ENCODE assay signal across 8 cellular contexts in genomic region chr21:15221799-15222386, GRCh38.
DNase-seq lines count a peak whose midpoint lies in the region; ATAC-seq and TF ChIP-seq lines count a peak whose summit lies in the region.

No MANE protein-coding gene starts in this region.

- H3K27me3 Mint-ChIP-seq in CD8-positive, alpha-beta memory T cell = peaks cover 2 to 7% of the 10 kb centered on the region in 2 donors

- peak overlapping the region in 3 of 8 donors; percentile 31 to 80 (median 75) for H3K27ac Mint-ChIP-seq in CD8-positive, alpha-beta memory T cell

- H3K4me1 ChIP-seq in CD8-positive, alpha-beta memory T cell (ENCODE audit: insufficient read depth, low read length) = no peaks in the 10 kb centered on the region

- H3K27ac ChIP-seq in CD8-positive, alpha-beta memory T cell (ENCODE audit: low read depth, low read length) = no peak overlapping the region

- H3K4me1 Mint-ChIP-seq in CD8-positive, alpha-beta memory T cell = peaks cover 0 to 12% (median 9%) of the 10 kb centered on the region in 3 donors

- no peak overlapping the region for H3K4me3 ChIP-seq in AG10803 (ENCODE audit: low read length)
- H3K4me3 ChIP-seq in CD8-positive, alpha-beta memory T cell (ENCODE audit: low read length) = no peak overlapping the region

- ATAC-seq in HG03103 (IDR thresholded peaks at IDR 0.05; ENCODE audit: low read depth, unreplicated experiment) = peak; percentile 51
- no peak for ATAC-seq in GM18873 (IDR thresholded peaks at IDR 0.05; ENCODE audit: low FRiP score, unreplicated experiment)
- ATAC-seq in GM19395 (IDR thresholded peaks at IDR 0.05; ENCODE audit: unreplicated experiment) = no peak

- POLR2A ChIA-PET in CD8-positive, alpha-beta memory T cell (lab: Charles Lee) = no interaction called here

- CTCF ChIA-PET in CD8-positive, alpha-beta memory T cell (lab: Charles Lee) = no interaction called here

- no peak overlapping the region for H3K4me3 Mint-ChIP-seq in CD8-positive, alpha-beta memory T cell

- peak; percentile 32 for DNase-seq in AG10803 (ENCODE audit: low read depth)
- DNase-seq in UCSD-AML1 (lab: John Stamatoyannopoulos, UW; ENCODE audit: unreplicated experiment) = peak; percentile 47
- peak; percentile 86 for DNase-seq in iris pigment epithelial cell (ENCODE audit: low read depth)
- DNase-seq in CD8-positive, alpha-beta memory T cell = no peak
- DNase-seq in D341Med (ENCODE audit: low spot score) = no peak

- TF ChIP-seq CTCF in AG10803 (conservative IDR thresholded peaks at IDR 0.05; ENCODE audit: low read length) = no peak

- no peaks in the 10 kb centered on the region for H3K27me3 ChIP-seq in CD8-positive, alpha-beta memory T cell (ENCODE audit: insufficient read depth, low read length, poor library complexity, severe bottlenecking)

- no peaks in the 10 kb centered on the region for H3K9me3 ChIP-seq in CD8-positive, alpha-beta memory T cell (ENCODE audit: low read length)

- H3K36me3 ChIP-seq in CD8-positive, alpha-beta memory T cell (ENCODE audit: insufficient read depth, low read length) = no peaks in the 10 kb centered on the region

- H3K9me3 Mint-ChIP-seq in CD8-positive, alpha-beta memory T cell = no peaks in the 10 kb centered on the region

- H3K36me3 Mint-ChIP-seq in CD8-positive, alpha-beta memory T cell = no peaks in the 10 kb centered on the region

Comparison
In these comparisons a context has a peak if more than half of its experiments do, and no peak if none do; other contexts are left out.
1. DNase-seq: peak in AG10803 (single experiment), UCSD-AML1 (single experiment) and iris pigment epithelial cell (single experiment); none in CD8-positive, alpha-beta memory T cell (0 of 5) and D341Med (single experiment).